11 cellular contexts compared by ENCODE assay signal in the genomic region with DNA sequence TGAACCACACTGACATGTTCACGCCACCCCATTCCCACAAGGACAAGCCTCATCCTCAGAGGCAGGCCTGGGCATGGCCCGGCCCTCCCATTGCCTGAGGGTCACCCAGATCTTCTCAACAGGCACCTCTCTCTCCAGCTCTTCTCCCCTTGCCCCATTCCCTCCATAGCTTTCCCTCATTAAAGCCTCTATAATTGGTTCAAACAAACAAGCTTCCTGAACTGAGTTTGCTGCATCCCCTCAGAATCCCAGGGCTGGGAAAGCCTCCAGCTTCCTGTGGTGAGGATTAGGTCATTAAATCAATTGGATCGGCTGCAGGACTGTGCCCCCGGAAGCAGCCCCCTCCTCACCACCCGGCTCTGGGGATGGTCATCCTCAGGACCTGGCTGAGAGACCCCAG. TPM values are rescaled to one million over a fixed set of nuclear protein-coding genes. Genes with fewer than 3 reads are reported as not detected.
A peak's percentile ranks its signal among the peaks of the same experiment; 100 is the strongest.
DNase-seq lines count a peak whose midpoint lies in the region; ATAC-seq, FAIRE-seq and TF ChIP-seq lines count a peak whose summit lies in the region.
"Had no signal": no experiment of that assay in that cellular context is flagged by ENCODE, and none has a peak within 500 bp of the region (broad histone marks: within the 10 kb centered on the region; RNA-seq: fewer than 3 reads in every experiment).

No MANE protein-coding gene starts in this region.

- no peaks in the 10 kb centered on the region for H3K79me2 ChIP-seq in astrocyte (ENCODE audit: insufficient read depth, low read length)

- H3K36me3 ChIP-seq in heart left ventricle (peaks cover 0 to 16% (median 0%) of the 10 kb centered on the region in 9 donors), astrocyte (ENCODE audit: insufficient read depth, low read length) (no peaks in the 10 kb centered on the region), kidney (ENCODE audit: control insufficient read depth in 1 of 2, insufficient read depth in 2 of 2, low read length in 2 of 2) (no peaks in the 10 kb centered on the region), aorta (ENCODE audit: control insufficient read depth in 1 of 2, insufficient read depth in 2 of 2, low read length in 1 of 2) (no peaks in the 10 kb centered on the region)

- H4K20me1 ChIP-seq in astrocyte (ENCODE audit: insufficient read depth, low read length): peaks cover 9% of the 10 kb centered on the region

- H3K27ac ChIP-seq in heart left ventricle (peak overlapping the region; percentile 59 to 91 (median 80)), astrocyte (ENCODE audit: low read depth, low read length) (peak overlapping the region; percentile 61), kidney (ENCODE audit: low read depth in 2 of 2, low read length in 2 of 2) (no peak overlapping the region), aorta (ENCODE audit: low read depth in 1 of 2, low read length in 2 of 2) (no peak overlapping the region)

- H3K9me3 Mint-ChIP-seq in astrocyte (ENCODE audit: unreplicated experiment): no peaks in the 10 kb centered on the region

- peak overlapping the region; percentile 36 for H3K9ac ChIP-seq in astrocyte (ENCODE audit: low read length)
- H3K9ac ChIP-seq in kidney (ENCODE audit: low read length in 2 of 2): no peak overlapping the region

- no peak overlapping the region for H3K4me3 Mint-ChIP-seq in astrocyte (ENCODE audit: unreplicated experiment)

- H3K4me3 ChIP-seq in heart left ventricle: no peak overlapping the region
- no peak overlapping the region for H3K4me3 ChIP-seq in astrocyte (ENCODE audit: insufficient read depth, low read depth, low read length)
- no peak overlapping the region for H3K4me3 ChIP-seq in kidney (ENCODE audit: low read length in 2 of 2)
- no peak overlapping the region for H3K4me3 ChIP-seq in aorta (ENCODE audit: low read length in 2 of 2)

- FAIRE-seq in astrocyte (lab: Jason Lieb, UNC): no peak
- no peak for FAIRE-seq in kidney (lab: Jason Lieb, UNC)
- FAIRE-seq: colon had no signal

- peak overlapping the region; percentile 81 for H3K27ac Mint-ChIP-seq in astrocyte (ENCODE audit: unreplicated experiment)

- peaks cover 2% of the 10 kb centered on the region for H3K36me3 Mint-ChIP-seq in astrocyte (ENCODE audit: low read depth, unreplicated experiment)

- DNase-seq in heart left ventricle: peak in 1 of 5 donors; percentile 34
- no peak for DNase-seq in left ventricle myocardium superior
- DNase-seq in astrocyte (ENCODE audit: low read depth): peak; percentile 46
- DNase-seq in kidney: peak; percentile 35
- DNase-seq in aorta: peak; percentile 12 to 35
- DNase-seq in activated naive CD4-positive, alpha-beta T cell treated with anti-CD3 and anti-CD28 coated beads, Interleukin-2, amount 50 U/mL, for 16 hours: no peak
- no peak for DNase-seq in NCI-H2107 (lab: John Stamatoyannopoulos, UW)
- DNase-seq in posterior vena cava (ENCODE audit: low spot score): no peak
- DNase-seq: NCI-H1436 treated with DMSO at 0.1 percent for 48 hours had no signal

- intact Hi-C loops in heart left ventricle (cut with DNase I) (no loop called here), left ventricle myocardium superior (cut with micrococcal nuclease) (no loop called here), kidney (cut with DNase I) (no loop called here), aorta (cut with DNase I) (no loop called here), posterior vena cava (cut with DNase I) (no loop called here)

- no peak overlapping the region for H2AFZ ChIP-seq in astrocyte (ENCODE audit: low read depth, low read length)

- H3K27me3 ChIP-seq in heart left ventricle: no peaks in the 10 kb centered on the region
- no peaks in the 10 kb centered on the region for H3K27me3 ChIP-seq in astrocyte (ENCODE audit: insufficient read depth, low read length)
- H3K27me3 ChIP-seq in aorta (ENCODE audit: control insufficient read depth in 1 of 2, insufficient read depth in 2 of 2, low read length in 1 of 2): no peaks in the 10 kb centered on the region

- ATAC-seq in heart left ventricle: no peak
- ATAC-seq in left ventricle myocardium superior: no peak
- no peak for ATAC-seq in aorta (ENCODE audit: low FRiP score)
- ATAC-seq: sciatic nerve had no signal

- H3K27me3 Mint-ChIP-seq in astrocyte (ENCODE audit: low read depth, unreplicated experiment): no peaks in the 10 kb centered on the region

- TF ChIP-seq POLR2A in heart left ventricle (IDR thresholded peaks at IDR 0.05): no peak

- TF ChIP-seq CTCF in heart left ventricle (IDR thresholded peaks at IDR 0.05) (no peak), astrocyte (IDR thresholded peaks at IDR 0.05; ENCODE audit: insufficient read depth, low read depth, low read length) (no peak), kidney (IDR thresholded peaks at IDR 0.05; ENCODE audit: borderline replicate concordance, extremely low read depth, insufficient read depth) (no peak)

- WGBS in heart left ventricle, 4 donors: 54 to 64% (median 59%) methylated on average over 5 of the region's 5 CpGs
- 47 to 60% methylated on average over 5 of the region's 5 CpGs for WGBS in aorta, 2 donors

- H3K4me1 ChIP-seq in heart left ventricle: peaks cover 9 to 82% (median 58%) of the 10 kb centered on the region in 12 donors
- peaks cover 45% of the 10 kb centered on the region for H3K4me1 ChIP-seq in astrocyte (ENCODE audit: insufficient read depth, low read length)
- H3K4me1 ChIP-seq in kidney (ENCODE audit: control insufficient read depth in 1 of 2, insufficient read depth in 1 of 2, low read depth in 1 of 2, low read length in 2 of 2): peaks cover 0 to 12% of the 10 kb centered on the region in 2 donors
- no peaks in the 10 kb centered on the region for H3K4me1 ChIP-seq in aorta (ENCODE audit: control insufficient read depth in 1 of 2, insufficient read depth in 2 of 2, low read length in 2 of 2)

- H3K4me2 ChIP-seq in astrocyte (ENCODE audit: low read length): peak overlapping the region; percentile 68

- peaks cover 49% of the 10 kb centered on the region for H3K4me1 Mint-ChIP-seq in astrocyte (ENCODE audit: low read depth, unreplicated experiment)

- no peaks in the 10 kb centered on the region for H3K9me3 ChIP-seq in heart left ventricle
- no peaks in the 10 kb centered on the region for H3K9me3 ChIP-seq in astrocyte (ENCODE audit: insufficient read depth, low read depth, low read length)
- no peaks in the 10 kb centered on the region for H3K9me3 ChIP-seq in kidney (ENCODE audit: control insufficient read depth in 1 of 2, low read length in 2 of 2)
- H3K9me3 ChIP-seq in aorta (ENCODE audit: control insufficient read depth, low read length): no peaks in the 10 kb centered on the region

RNA-seq across cellular contexts. Expression of a gene that starts 18.9 kb away (rescaled TPM):
- total RNA-seq in heart left ventricle: 10 to 100 TPM; 32.2 to 62.0 (median 42.9) TPM
- 10 to 100 TPM; 25.4 to 37.8 TPM for polyA plus RNA-seq in heart left ventricle
- total RNA-seq in left ventricle myocardium superior: 45.9 TPM
- total RNA-seq in astrocyte: 49.9 and 53.7 TPM in 2 replicates
- total RNA-seq in kidney: 21.9 TPM
- 26.4 TPM for polyA plus RNA-seq in kidney (ENCODE audit: insufficient read depth, low read depth, low replicate concordance)
- total RNA-seq in aorta: 10 to 100 TPM; 17.5 to 18.8 TPM
- polyA plus RNA-seq in aorta: 10 to 100 TPM in 1 of 2 donors, 1 to 10 TPM in 1; 8.4 to 11.1 TPM
- 10 to 100 TPM; 13.9 to 18.3 TPM for total RNA-seq in posterior vena cava

RNA-seq across cellular contexts. Expression of a gene that starts 52.0 kb away (rescaled TPM):
- total RNA-seq in heart left ventricle (10 to 100 TPM; 30.8 to 37.7 (median 34.9) TPM), left ventricle myocardium superior (38.5 TPM), astrocyte (36.5 and 38.0 TPM in 2 replicates), kidney (27.0 TPM), aorta (10 to 100 TPM; 25.8 to 30.7 TPM), posterior vena cava (10 to 100 TPM; 31.5 to 34.1 TPM)
- polyA plus RNA-seq in heart left ventricle (10 to 100 TPM; 18.5 to 30.7 TPM), kidney (ENCODE audit: insufficient read depth, low read depth, low replicate concordance) (22.3 TPM), aorta (10 to 100 TPM; 14.7 to 23.4 TPM)

RNA-seq across cellular contexts. Expression of a gene that starts 52.1 kb away (rescaled TPM):
- total RNA-seq in heart left ventricle (10 to 100 TPM; 11.0 to 24.2 (median 17.2) TPM), left ventricle myocardium superior (20.8 TPM), astrocyte (11.0 and 11.5 TPM in 2 replicates), kidney (12.3 TPM), aorta (10 to 100 TPM in 1 of 2 donors, 1 to 10 TPM in 1; 5.7 to 11.2 TPM), posterior vena cava (1 to 10 TPM; 7.5 to 7.8 TPM)
- polyA plus RNA-seq in heart left ventricle (10 to 100 TPM; 12.2 to 13.7 TPM), kidney (ENCODE audit: insufficient read depth, low read depth, low replicate concordance) (17.5 TPM), aorta (1 to 10 TPM; 3.3 to 4.5 TPM)

Comparison
In these comparisons a context has a peak if more than half of its experiments do, and no peak if none do; other contexts are left out.
1. DNase-seq: peak in astrocyte (single experiment), kidney (single experiment) and aorta (2 of 2); none in left ventricle myocardium superior (single experiment), activated naive CD4-positive, alpha-beta T cell treated with anti-CD3 and anti-CD28 coated beads, Interleukin-2, amount 50 U/mL, for 16 hours (single experiment), NCI-H2107 (single experiment) and posterior vena cava (single experiment).
2. H3K27ac ChIP-seq: peak in heart left ventricle (12 of 12) and astrocyte (single experiment); none in kidney (0 of 2) and aorta (0 of 2).